8 cellular contexts compared by ENCODE assay signal in the genomic region with DNA sequence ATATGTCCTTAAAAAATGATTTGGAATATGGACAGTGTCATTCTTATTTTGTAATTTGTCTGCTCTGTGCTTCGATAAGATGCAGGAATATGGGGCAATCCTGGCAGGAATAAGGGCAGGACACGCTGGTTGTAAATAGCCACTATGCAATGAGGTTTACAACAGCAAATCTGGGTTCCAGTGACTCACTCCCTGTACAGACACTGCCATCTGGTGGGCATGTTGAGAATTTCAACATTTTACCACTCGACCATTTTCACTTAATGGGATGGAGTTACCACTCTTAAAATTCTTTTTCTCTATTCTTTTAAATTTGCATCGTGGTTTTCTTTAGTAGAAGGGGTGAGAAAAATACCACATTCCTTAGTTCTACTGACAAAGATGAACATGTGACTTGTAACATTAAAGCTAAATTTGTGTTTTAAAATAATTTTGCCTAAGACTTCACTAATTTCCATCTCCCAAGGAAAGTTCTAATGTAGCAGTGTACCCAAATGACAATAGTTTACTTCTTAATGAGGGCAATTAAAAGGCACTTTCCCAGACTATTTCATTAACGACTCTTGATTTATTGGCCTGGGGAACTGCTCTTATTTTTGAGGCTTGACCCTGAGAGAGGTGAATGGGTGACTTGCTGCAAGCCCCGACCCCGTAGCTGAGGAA.
DNase-seq lines count a peak whose midpoint lies in the region; ATAC-seq and TF ChIP-seq lines count a peak whose summit lies in the region.

No MANE protein-coding gene starts in this region.

- no peaks in the 10 kb centered on the region for H3F3A ChIP-seq in DOHH2 (ENCODE audit: control insufficient read depth, insufficient read depth)
- H3F3A ChIP-seq in PC-9 (ENCODE audit: insufficient read depth, low read depth), result no peaks in the 10 kb centered on the region

- H3K4me3 ChIP-seq in DOHH2 (ENCODE audit: low read length) (no peak overlapping the region), PC-9 (no peak overlapping the region), gastroesophageal sphincter (no peak overlapping the region)

- H3K27ac ChIP-seq in DOHH2 (ENCODE audit: low read depth, low read length) (no peak overlapping the region), PC-9 (no peak overlapping the region), gastroesophageal sphincter (no peak overlapping the region)

- H3K79me2 ChIP-seq in DOHH2 (ENCODE audit: control insufficient read depth, low read length) (no peaks in the 10 kb centered on the region), PC-9 (ENCODE audit: low read depth) (no peaks in the 10 kb centered on the region)

- H3K4me1 Mint-ChIP-seq in progenitor cell of endocrine pancreas (ENCODE audit: low read depth), result no peaks in the 10 kb centered on the region

- ATAC-seq in GM21528 (IDR thresholded peaks at IDR 0.05; ENCODE audit: low FRiP score, unreplicated experiment) (peak; percentile 82), gastroesophageal sphincter (peak; percentile 85), HG03457 (IDR thresholded peaks at IDR 0.05; ENCODE audit: unreplicated experiment) (no peak)

- no peak overlapping the region for H3K27ac Mint-ChIP-seq in progenitor cell of endocrine pancreas

- H2AFZ ChIP-seq in PC-9, result no peak overlapping the region

- TF ChIP-seq CTCF in DOHH2 (IDR thresholded peaks at IDR 0.05; ENCODE audit: low read depth, low read length, poor library complexity, severe bottlenecking) (peak; percentile 91), PC-9 (conservative IDR thresholded peaks at IDR 0.05) (peak; percentile 90), gastroesophageal sphincter (IDR thresholded peaks at IDR 0.05) (peak; percentile 70 to 84 (median 79)), progenitor cell of endocrine pancreas (IDR thresholded peaks at IDR 0.05; ENCODE audit: unreplicated experiment) (peak; percentile 92)

- H3K36me3 ChIP-seq in DOHH2 (ENCODE audit: control insufficient read depth, low read length), result no peaks in the 10 kb centered on the region
- no peaks in the 10 kb centered on the region for H3K36me3 ChIP-seq in PC-9 (ENCODE audit: low read depth)
- peaks cover 0 to 53% of the 10 kb centered on the region in 2 donors for H3K36me3 ChIP-seq in gastroesophageal sphincter

- H3K27me3 ChIP-seq in DOHH2 (ENCODE audit: control insufficient read depth, low read length) (peaks cover 7% of the 10 kb centered on the region), PC-9 (ENCODE audit: insufficient read depth, low read depth) (no peaks in the 10 kb centered on the region), gastroesophageal sphincter (no peaks in the 10 kb centered on the region)

- intact Hi-C loops in PC-9 (cut with micrococcal nuclease; ENCODE audit: unreplicated experiment), result loop anchor here (1.0 to 10.0 kb wide), 5 partner anchors 171 to 1891 kb away; partner anchors contain the start of genes IMMP2L and LRRN3

- no peak for TF ChIP-seq EP300 in gastroesophageal sphincter (IDR thresholded peaks at IDR 0.05)

- H3K9me2 ChIP-seq in DOHH2 (replicated peaks; ENCODE audit: control insufficient read depth, low read length), result no peaks in the 10 kb centered on the region
- H3K9me2 ChIP-seq in PC-9 (ENCODE audit: insufficient read depth), result no peaks in the 10 kb centered on the region

- POLR2A ChIA-PET in PC-9 (lab: Charles Lee; ENCODE audit: unreplicated experiment), result no interaction called here

- H3K9me3 Mint-ChIP-seq in progenitor cell of endocrine pancreas (ENCODE audit: low read depth), result no peaks in the 10 kb centered on the region

- peaks cover 3% of the 10 kb centered on the region for H3K36me3 Mint-ChIP-seq in progenitor cell of endocrine pancreas (ENCODE audit: insufficient read depth)

- H4K20me1 ChIP-seq in DOHH2 (ENCODE audit: control insufficient read depth, insufficient read depth, low read depth, low read length) (no peaks in the 10 kb centered on the region), PC-9 (ENCODE audit: insufficient read depth) (no peaks in the 10 kb centered on the region)

- DNase-seq in KG1 (lab: John Stamatoyannopoulos, UW) (peak; percentile 1), PC-9 (peak; percentile 52 to 56), progenitor cell of endocrine pancreas (ENCODE audit: low spot score, unreplicated experiment) (peak; percentile 58)
- peak; percentile 10 for DNase-seq in activated T-helper 9 cell treated with anti-CD3 and anti-CD28 coated beads, Interleukin-2, amount 50 U/mL, for 16 hours (ENCODE audit: low read depth)

- TF ChIP-seq POLR2A in gastroesophageal sphincter (IDR thresholded peaks at IDR 0.05), result no peak

- 8 to 33% methylated on average over 4 to 7 of the region's 7 CpGs for WGBS in gastroesophageal sphincter (ENCODE audit: low coverage in 1 of 2), 2 donors

- BruUV-seq in PC-9 (replicated peaks; lab: Mats Ljungman, UMichigan), result no TSS peak

- no peaks in the 10 kb centered on the region for H3K27me3 Mint-ChIP-seq in progenitor cell of endocrine pancreas

- H3K4me1 ChIP-seq in DOHH2 (ENCODE audit: control insufficient read depth, low read length) (no peaks in the 10 kb centered on the region), PC-9 (replicated peaks; ENCODE audit: insufficient read depth) (0 out of 2 replicates have a peak, but pooled peaks cover 5% of the 10 kb centered on the region), gastroesophageal sphincter (peaks cover 0 to 6% (median 0%) of the 10 kb centered on the region in 3 donors)

- no peak overlapping the region for H3K4me3 Mint-ChIP-seq in progenitor cell of endocrine pancreas (ENCODE audit: low read depth)

- H3K4me2 ChIP-seq in DOHH2 (ENCODE audit: low read length), result no peak overlapping the region
- no peak overlapping the region for H3K4me2 ChIP-seq in PC-9

- no peaks in the 10 kb centered on the region for H3K9me3 ChIP-seq in DOHH2 (ENCODE audit: control insufficient read depth, insufficient read depth, low read length)
- no peaks in the 10 kb centered on the region for H3K9me3 ChIP-seq in PC-9 (ENCODE audit: insufficient read depth, low read depth)
- no peaks in the 10 kb centered on the region for H3K9me3 ChIP-seq in gastroesophageal sphincter

- CTCF ChIA-PET in PC-9 (lab: Charles Lee), result no interaction called here

Comparison
In these comparisons a context has a peak if more than half of its experiments do, and no peak if none do; other contexts are left out.
1. DNase-seq: peak in every context shown above with its lines; median percentile 58 in progenitor cell of endocrine pancreas; 54 in PC-9; 10 in activated T-helper 9 cell treated with anti-CD3 and anti-CD28 coated beads, Interleukin-2, amount 50 U/mL, for 16 hours; 1 in KG1.